In the genomic region with DNA sequence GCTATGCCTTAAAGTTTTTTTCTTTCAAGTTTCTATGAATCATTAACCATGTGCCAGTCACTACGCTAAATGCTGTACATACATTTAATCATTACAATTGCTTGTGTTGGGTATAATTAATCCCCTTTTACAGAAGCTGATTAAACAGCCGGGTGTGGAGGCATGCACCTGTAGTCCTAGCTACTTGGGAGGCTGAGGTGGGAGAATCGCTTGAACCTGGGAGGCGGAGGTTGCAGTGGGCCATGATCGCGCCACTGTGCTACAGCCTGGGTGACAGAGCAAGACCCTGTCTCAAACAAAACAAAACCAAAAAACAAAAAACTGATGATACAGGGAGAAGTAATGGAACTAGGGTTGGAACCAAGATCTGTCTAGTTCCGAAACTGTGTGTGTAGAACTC, we compare ENCODE assay signal across 8 cellular contexts. TPM values are rescaled to one million over a fixed set of nuclear protein-coding genes. Genes with fewer than 3 reads are reported as not detected.
DNase-seq lines count a peak whose midpoint lies in the region; ATAC-seq and TF ChIP-seq lines count a peak whose summit lies in the region.

No MANE protein-coding gene starts in this region.

- peak overlapping the region; percentile 49 to 99; a peak in 2 of 4 replicates for H3K4me3 ChIP-seq in DND-41 (ENCODE audit: low read depth in 1 of 2, low read length in 2 of 2)
- peak overlapping the region in 2 of 4 donors; percentile 94 to 95 for H3K4me3 ChIP-seq in esophagus squamous epithelium
- no peak overlapping the region for H3K4me3 ChIP-seq in gastrocnemius medialis

- POLR2A ChIA-PET in RWPE1 (lab: Yijun Ruan, JAX; ENCODE audit: low non-redundant PET) = interaction anchor here (0.9 kb wide), 1 partner anchor 17 kb away, joined by 3 read pairs; no protein-coding TSS in a partner anchor

- no peak for TF ChIP-seq CTCF in DND-41 (IDR thresholded peaks at IDR 0.05; ENCODE audit: borderline replicate concordance, extremely low read depth, low read length, poor library complexity, severe bottlenecking)
- TF ChIP-seq CTCF in RWPE1 (conservative IDR thresholded peaks at IDR 0.05; ENCODE audit: low read depth) = no peak
- no peak for TF ChIP-seq CTCF in esophagus squamous epithelium (IDR thresholded peaks at IDR 0.05)
- TF ChIP-seq CTCF in gastrocnemius medialis (IDR thresholded peaks at IDR 0.05 in 4 of 5, conservative IDR thresholded peaks at IDR 0.05 in 1 of 5) = no peak

- peak overlapping the region; percentile 97 for H3K9ac ChIP-seq in DND-41 (ENCODE audit: low read depth, low read length)

- H3K27me3 ChIP-seq in DND-41 (ENCODE audit: insufficient read depth, low read length, poor library complexity) (no peaks in the 10 kb centered on the region), esophagus squamous epithelium (no peaks in the 10 kb centered on the region), gastrocnemius medialis (no peaks in the 10 kb centered on the region)

- intact Hi-C loops in esophagus squamous epithelium (cut with DNase I) = no loop called here
- intact Hi-C loops in gastrocnemius medialis (cut with DNase I; ENCODE audit: low total_unique reads) = loop anchor here (2.0 to 10.0 kb wide), 3 partner anchors 229 to 651 kb away; partner anchors contain the start of gene UBAP2

- WGBS in esophagus squamous epithelium, 2 donors = 86 to 95% methylated on average over 6 to 7 of the region's 7 CpGs

- H3K4me2 ChIP-seq in DND-41 (ENCODE audit: insufficient read depth, low read length) = peak overlapping the region; percentile 88

- no peak for DNase-seq in DND-41
- no peak for DNase-seq in RWPE1 (ENCODE audit: low spot score)
- no peak for DNase-seq in esophagus squamous epithelium (lab: John Stamatoyannopoulos, UW)
- DNase-seq in gastrocnemius medialis = no peak
- DNase-seq in cerebellar nuclear complex (lab: John Stamatoyannopoulos, UW) = no peak
- no peak for DNase-seq in NCI-H1105 treated with DMSO at 0.1 percent for 48 hours (lab: John Stamatoyannopoulos, UW)

- in situ Hi-C loops in gastrocnemius medialis (cut with MboI; ENCODE audit: low sequenced_read_pairs in 4 of 4) = loop anchor here in 2 of 4 donors (5.0 kb wide), 1 partner anchor 37 kb away; no protein-coding TSS in a partner anchor

- TF ChIP-seq POLR2A in esophagus squamous epithelium (IDR thresholded peaks at IDR 0.05) (no peak), gastrocnemius medialis (IDR thresholded peaks at IDR 0.05) (no peak)

- H3K79me2 ChIP-seq in DND-41 (ENCODE audit: insufficient read depth, low read length) = peaks cover 45% of the 10 kb centered on the region

- H3K9me3 ChIP-seq in DND-41 (ENCODE audit: insufficient read depth, low read length, severe bottlenecking) (no peaks in the 10 kb centered on the region), esophagus squamous epithelium (no peaks in the 10 kb centered on the region), gastrocnemius medialis (no peaks in the 10 kb centered on the region)

- H3K4me1 ChIP-seq in DND-41 (ENCODE audit: insufficient read depth, low read length) (peaks cover 35% of the 10 kb centered on the region), esophagus squamous epithelium (peaks cover 26 to 61% (median 41%) of the 10 kb centered on the region in 3 donors), gastrocnemius medialis (peaks cover 38 to 44% of the 10 kb centered on the region in 2 donors)

- CTCF ChIA-PET in RWPE1 (lab: Yijun Ruan, JAX) = interaction anchor here (0.5 to 1.6 kb wide), 3 partner anchors 11 to 78 kb away, joined by 4 to 7 read pairs (median 4); no protein-coding TSS in a partner anchor

- ATAC-seq in DND-41 (ENCODE audit: insufficient read depth, low read depth) (no peak), gastrocnemius medialis (no peak), GM21576 (IDR thresholded peaks at IDR 0.05; ENCODE audit: unreplicated experiment) (no peak)
- no peak for ATAC-seq in activated CD4-positive, CD25-positive, alpha-beta regulatory T cell treated with anti-CD3 and anti-CD28 coated beads, Interleukin-2, amount 50 U/mL, for 24 hours

- H3K36me3 ChIP-seq in DND-41 (ENCODE audit: insufficient read depth, low read length) (peaks cover 1% of the 10 kb centered on the region; the same call in 1 of the 2 replicates), esophagus squamous epithelium (no peaks in the 10 kb centered on the region), gastrocnemius medialis (no peaks in the 10 kb centered on the region)

- peaks cover 24% of the 10 kb centered on the region for H4K20me1 ChIP-seq in DND-41 (ENCODE audit: insufficient read depth, low read length)

- H3K27ac ChIP-seq in DND-41 (ENCODE audit: low read length) (peak overlapping the region; percentile 91), RWPE1 (peak overlapping the region; percentile 95), esophagus squamous epithelium (peak overlapping the region; percentile 96 to 100 (median 98)), gastrocnemius medialis (peak overlapping the region; percentile 92 to 100 (median 98))

- peak overlapping the region; percentile 97 for H2AFZ ChIP-seq in DND-41 (ENCODE audit: low read depth, low read length)

RNA-seq across cellular contexts. Expression of gene UBE2R2, which starts 1.2 kb away (rescaled TPM):
- total RNA-seq in esophagus squamous epithelium (10 to 100 TPM; 14.3 to 19.1 (median 16.7) TPM), gastrocnemius medialis (10 to 100 TPM; 32.5 to 47.3 (median 41.9) TPM)

RNA-seq across cellular contexts. Expression of gene PRSS3, which starts 20.4 kb away (rescaled TPM):
- total RNA-seq in esophagus squamous epithelium = 100 to 1,000 TPM in 1 of 4 donors, 10 to 100 TPM in 3; 39.5 to 204 (median 56.5) TPM
- total RNA-seq in gastrocnemius medialis = under 1 TPM in 1 of 4 donors, not detected in 3; 0.46 TPM

Comparison
In these comparisons a context has a peak if more than half of its experiments do, and no peak if none do; other contexts are left out.
1. H3K4me3 ChIP-seq: peak in DND-41 (2 of 2); none in gastrocnemius medialis (0 of 4).
2. RNA of gene PRSS3, which starts 20.4 kb away (total RNA-seq): 39.5 to 204 TPM in esophagus squamous epithelium; 0.46 TPM in gastrocnemius medialis; every median in the first group is over 10 times any median in the second.
3. Peak in every context shown above with its lines, with median percentiles within 50 percentile points of each other: H3K27ac ChIP-seq.